25 cellular contexts compared by ENCODE assay signal in genomic region chr4:88217169-88217568, GRCh38. TPM values are rescaled to one million over a fixed set of nuclear protein-coding genes. Genes with fewer than 3 reads are reported as not detected.
"Had no signal": no experiment of that assay in that cellular context is flagged by ENCODE, and none has a peak within 500 bp of the region (broad histone marks: within the 10 kb centered on the region; RNA-seq: fewer than 3 reads in every experiment).

No MANE protein-coding gene starts in this region.

- FAIRE-seq: HTR-8/SVneo had no signal

- H3K9me3 ChIP-seq: SK-N-SH had no signal

- DNase-seq: KBM-7; MV-4-11; NCI-H1048; NCI-H1105; NCI-H1436 treated with DMSO at 0.1 percent for 48 hours; NCI-H1694; NCI-H187 treated with DMSO at 0.1 percent for 48 hours; NCI-H2029 treated with DMSO at 0.1 percent for 48 hours; NCI-H2171 treated with DMSO at 0.1 percent for 48 hours; NCI-H345; NCI-H446 treated with DMSO at 0.1 percent for 48 hours; NCI-H510A treated with DMSO at 0.1 percent for 48 hours; NCI-H526; NCI-H748 treated with DMSO at 0.1 percent for 48 hours; NK-92 treated with Interleukin-12 subunit alpha and Interleukin-12 subunit beta, amount 100 ng/mL, for 24 hours; PC-3; SHP77; SK-N-SH; SW 1271; T-cell had no signal

- H3K27ac ChIP-seq: HL-60, RWPE1 had no signal

- H3K9ac ChIP-seq: SK-N-SH had no signal

- ATAC-seq: Panc1, PC-3, T-cell had no signal

- H3K4me2 ChIP-seq: SK-N-SH had no signal

RNA-seq across cellular contexts. Expression of gene ABCG2, which starts 58.7 kb away (rescaled TPM):
- total RNA-seq: OCI-LY7, PC-3 had no signal
